In genomic region chr3:111735271-111735758, GRCh38 we compare ENCODE assay signal across 1 cellular context.
TF ChIP-seq lines count a peak whose summit lies in the region.

No MANE protein-coding gene starts in this region.

TF ChIP-seq in IMR-90, 13 proteins besides CTCF, POLR2A, EP300 and RAD21 (continued from another document):
- TF ChIP-seq ELK1 (IDR thresholded peaks at IDR 0.05; ENCODE audit: borderline replicate concordance, low read depth, low read length) (no peak), RFX5 (IDR thresholded peaks at IDR 0.05; ENCODE audit: low read depth, low read length) (no peak), NFE2L2 (IDR thresholded peaks at IDR 0.05; ENCODE audit: low read depth, low read length) (no peak), BHLHE40 (IDR thresholded peaks at IDR 0.05; ENCODE audit: low read depth, low read length) (peak; percentile 85), FOS (IDR thresholded peaks at IDR 0.05; ENCODE audit: low read depth, low read length) (no peak), MAFK (IDR thresholded peaks at IDR 0.05; ENCODE audit: low read depth, low read length) (0 out of 2 replicates have a peak, but pooled peaks have one; percentile 3), RCOR1 (IDR thresholded peaks at IDR 0.05; ENCODE audit: insufficient replicate concordance, low read length) (no peak), CHD1 (IDR thresholded peaks at IDR 0.05; ENCODE audit: low read depth, low read length) (no peak)
